Comparison of ENCODE assay signal across 18 cellular contexts in genomic region chr4:109547394-109547793, GRCh38.
"Had no signal": no experiment of that assay in that cellular context is flagged by ENCODE, and none has a peak within 500 bp of the region (broad histone marks: within the 10 kb centered on the region; RNA-seq: fewer than 3 reads in every experiment).

No MANE protein-coding gene starts in this region.

- H3K4me3 Mint-ChIP-seq: activated naive CD8-positive, alpha-beta T cell treated with anti-CD3 and anti-CD28 coated beads for 36 hours; T-helper 17 cell had no signal

- H3K9me3 ChIP-seq: breast epithelium, pancreas, thyroid gland, uterus had no signal

- H3K27ac Mint-ChIP-seq: activated naive CD8-positive, alpha-beta T cell treated with anti-CD3 and anti-CD28 coated beads for 36 hours; T-helper 17 cell had no signal

- FAIRE-seq: endometrium, frontal cortex, pancreas, TTC549 had no signal

- ATAC-seq: heart left ventricle, pancreas, T-helper 17 cell had no signal

- H3K27me3 ChIP-seq: breast epithelium, heart left ventricle, pancreas, thyroid gland, uterus had no signal

- H3K36me3 ChIP-seq: breast epithelium, pancreas, thyroid gland, uterus had no signal

- H3K4me1 ChIP-seq: breast epithelium, pancreas, thyroid gland, uterus had no signal

- H3K27me3 Mint-ChIP-seq: activated naive CD8-positive, alpha-beta T cell treated with anti-CD3 and anti-CD28 coated beads for 36 hours; T-helper 17 cell had no signal

- H3K27ac ChIP-seq: thyroid gland, uterus had no signal

- DNase-seq: activated CD4-positive, alpha-beta T cell treated with anti-CD3 and anti-CD28 coated beads, Interleukin-2, amount 50 U/mL, for 1 hour; activated gamma-delta T cell; activated naive CD8-positive, alpha-beta T cell treated with anti-CD3 and anti-CD28 coated beads for 36 hours; activated T-cell treated with anti-CD3 and anti-CD28 coated beads, Interleukin-2, amount 50 U/mL, for 48 hours; anterior cingulate cortex; heart left ventricle; islet precursor cell; left ventricle myocardium inferior; mesenchymal stem cell; pancreas; stimulated activated CD4-positive, alpha-beta T cell treated with anti-CD3 and anti-CD28 coated beads, Interleukin-15, amount 100 ng/mL, for 24 hours; T-helper 17 cell; thyroid gland; uterus had no signal

- H3K4me3 ChIP-seq: breast epithelium, heart left ventricle, left ventricle myocardium inferior, pancreas, thyroid gland, uterus had no signal
